8 cellular contexts compared by ENCODE assay signal in the genomic region with DNA sequence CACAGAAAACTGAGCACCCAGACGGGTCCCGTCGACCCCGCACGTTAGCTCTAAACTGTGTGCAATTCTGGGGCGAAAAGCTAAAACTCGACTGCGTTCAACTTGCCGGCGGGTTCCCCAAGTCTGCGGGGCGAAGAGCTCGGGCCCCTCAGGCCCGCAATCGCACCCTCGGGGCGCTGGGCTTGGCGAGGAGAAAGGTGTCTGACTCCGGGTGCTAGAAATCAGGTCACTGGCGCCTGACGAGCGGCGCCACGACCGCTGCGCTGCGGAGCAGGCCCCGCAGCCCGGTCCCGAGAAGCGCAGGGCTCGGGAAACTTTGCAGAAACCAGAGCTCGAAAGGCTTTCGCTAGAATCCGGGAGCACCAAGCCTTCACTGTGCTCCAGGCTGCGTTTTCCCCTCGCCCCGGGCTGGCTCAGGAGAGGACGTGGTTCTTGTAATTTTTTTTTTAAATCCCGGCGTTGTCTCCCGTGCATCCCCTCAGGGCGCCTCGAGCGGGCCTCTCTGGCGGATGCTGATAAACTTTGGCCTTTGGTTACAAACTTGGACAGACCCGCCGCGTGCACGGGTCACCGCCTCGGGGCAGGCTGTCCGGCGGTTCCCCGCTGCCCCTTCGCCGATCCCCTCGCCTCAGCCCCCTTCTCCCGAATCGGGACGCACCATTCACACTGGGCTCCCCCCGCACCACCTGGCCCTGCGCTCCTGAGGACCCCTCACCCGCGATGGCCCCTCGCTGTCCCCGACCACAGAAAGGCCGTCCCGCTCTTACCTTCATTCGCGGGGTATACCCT. TPM values are rescaled to one million over a fixed set of nuclear protein-coding genes. Genes with fewer than 3 reads are reported as not detected.
DNase-seq lines count a peak whose midpoint lies in the region; ATAC-seq and TF ChIP-seq lines count a peak whose summit lies in the region.

No MANE protein-coding gene starts in this region.

- H3K27ac Mint-ChIP-seq in CD8-positive, alpha-beta T cell, result peak overlapping the region; percentile 85
- H3K27ac Mint-ChIP-seq in endodermal cell, result peak overlapping the region; percentile 94

- peaks cover 33% of the 10 kb centered on the region for H3K4me1 ChIP-seq in CD8-positive, alpha-beta T cell (ENCODE audit: insufficient read depth, low read length)
- H3K4me1 ChIP-seq in endodermal cell (ENCODE audit: control insufficient read depth, insufficient read depth, low read length) (peaks cover 6% of the 10 kb centered on the region), mesodermal cell (ENCODE audit: control insufficient read depth, insufficient read depth, low read length, poor library complexity, severe bottlenecking) (no peaks in the 10 kb centered on the region)

- H3K4me3 ChIP-seq in CD8-positive, alpha-beta T cell (ENCODE audit: low read depth, low read length), result peak overlapping the region; percentile 92
- peak overlapping the region; percentile 97 for H3K4me3 ChIP-seq in endodermal cell (ENCODE audit: low read length)
- peak overlapping the region; percentile 60 for H3K4me3 ChIP-seq in mesodermal cell (ENCODE audit: extremely low read depth, insufficient read depth, low read length, poor library complexity, severe bottlenecking)

- TF ChIP-seq CTCF in CD8-positive, alpha-beta T cell (IDR thresholded peaks at IDR 0.05), result no peak
- TF ChIP-seq CTCF in GM20000 (IDR thresholded peaks at IDR 0.05; ENCODE audit: extremely low read depth, missing control alignments) (no peak), endodermal cell (conservative IDR thresholded peaks at IDR 0.05) (no peak)

- no peaks in the 10 kb centered on the region for H3K9me3 ChIP-seq in CD8-positive, alpha-beta T cell (ENCODE audit: low read length)
- no peaks in the 10 kb centered on the region for H3K9me3 ChIP-seq in endodermal cell (ENCODE audit: control insufficient read depth, low read length)
- H3K9me3 ChIP-seq in mesodermal cell (ENCODE audit: control insufficient read depth, low read length), result no peaks in the 10 kb centered on the region

- peaks cover 9% of the 10 kb centered on the region for H3K36me3 Mint-ChIP-seq in CD8-positive, alpha-beta T cell
- peaks cover 7% of the 10 kb centered on the region for H3K36me3 Mint-ChIP-seq in endodermal cell (ENCODE audit: low read depth)

- intact Hi-C loops in CD8-positive, alpha-beta T cell (cut with DNase I, micrococcal nuclease), result loop anchor here (1.0 to 5.0 kb wide), 5 partner anchors 53 to 1929 kb away; no protein-coding TSS in a partner anchor

- peaks cover 21% of the 10 kb centered on the region for H3K27me3 ChIP-seq in CD8-positive, alpha-beta T cell (ENCODE audit: insufficient read depth, low read length)
- no peaks in the 10 kb centered on the region for H3K27me3 ChIP-seq in endodermal cell (ENCODE audit: control insufficient read depth, insufficient read depth, low read length, poor library complexity, severe bottlenecking)

- no peaks in the 10 kb centered on the region for H3K9me3 Mint-ChIP-seq in CD8-positive, alpha-beta T cell
- no peaks in the 10 kb centered on the region for H3K9me3 Mint-ChIP-seq in endodermal cell

- no peaks in the 10 kb centered on the region for H3K36me3 ChIP-seq in CD8-positive, alpha-beta T cell (ENCODE audit: insufficient read depth, low read length)
- H3K36me3 ChIP-seq in endodermal cell (ENCODE audit: control insufficient read depth, insufficient read depth, low read length), result peaks cover 10% of the 10 kb centered on the region
- no peaks in the 10 kb centered on the region for H3K36me3 ChIP-seq in mesodermal cell (ENCODE audit: control insufficient read depth, insufficient read depth, low read length)

- H3K4me3 Mint-ChIP-seq in CD8-positive, alpha-beta T cell, result peak overlapping the region; percentile 81
- peak overlapping the region; percentile 79 for H3K4me3 Mint-ChIP-seq in endodermal cell

- WGBS in endodermal cell (ENCODE audit: insufficient coverage in 1 of 2, insufficient read length in 1 of 2), 2 experiments, result 0% methylated on average over 66 to 71 of the region's 71 CpGs
- 0% methylated on average over 61 to 64 of the region's 71 CpGs for WGBS in mesodermal cell (ENCODE audit: insufficient coverage in 2 of 2), 2 experiments

- ATAC-seq in CD8-positive, alpha-beta T cell, result peak; percentile 4

- H3K27me3 Mint-ChIP-seq in CD8-positive, alpha-beta T cell (ENCODE audit: low read depth), result peaks cover 52% of the 10 kb centered on the region
- H3K27me3 Mint-ChIP-seq in endodermal cell (ENCODE audit: insufficient read depth), result peaks cover 35% of the 10 kb centered on the region

- POLR2A ChIA-PET in CD8-positive, alpha-beta T cell (lab: Charles Lee), result interaction anchor here (2.9 kb wide), 1 partner anchor 53 kb away, joined by 21 read pairs; no protein-coding TSS in a partner anchor

- H3K27ac ChIP-seq in CD8-positive, alpha-beta T cell (ENCODE audit: low read depth, low read length), result peak overlapping the region; percentile 43
- H3K27ac ChIP-seq in endodermal cell (ENCODE audit: low read depth, low read length), result peak overlapping the region; percentile 62
- peak overlapping the region; percentile 60 for H3K27ac ChIP-seq in mesodermal cell (ENCODE audit: low read depth, low read length, severe bottlenecking)
- H3K27ac ChIP-seq in substantia nigra (ENCODE audit: low read depth, low read length, poor library complexity, severe bottlenecking), result peak overlapping the region; percentile 35

- H3K4me1 Mint-ChIP-seq in CD8-positive, alpha-beta T cell (ENCODE audit: low read depth), result peaks cover 44% of the 10 kb centered on the region
- peaks cover 52% of the 10 kb centered on the region for H3K4me1 Mint-ChIP-seq in endodermal cell

- H3K9ac ChIP-seq in endodermal cell (ENCODE audit: extremely low read depth, low read length, poor library complexity, severe bottlenecking), result peak overlapping the region; percentile 62

- CTCF ChIA-PET in CD8-positive, alpha-beta T cell (lab: Charles Lee), result interaction anchor here (0.6 to 3.5 kb wide), 5 partner anchors 53 to 883 kb away, joined by 3 to 20 read pairs (median 4); no protein-coding TSS in a partner anchor

- DNase-seq in CD8-positive, alpha-beta T cell, result peak in 6 of 7 experiments; percentile 5 to 70 (median 24)
- DNase-seq in GM20000 (ENCODE audit: low spot score), result peak; percentile 33
- DNase-seq in HS-5 (ENCODE audit: low read depth), result peak; percentile 15
- peak; percentile 33 to 34 for DNase-seq in activated CD4-positive, alpha-beta T cell treated with anti-CD3 and anti-CD28 coated beads, Interleukin-2, amount 50 U/mL, for 48 hours
- DNase-seq in endodermal cell, result peak; percentile 81
- DNase-seq in substantia nigra (lab: John Stamatoyannopoulos, UW), result peak in 9 of 49 donors; percentile 3 to 79 (median 33)
- DNase-seq in effector CD8-positive, alpha-beta T cell (lab: John Stamatoyannopoulos, UW), result no peak

RNA-seq across cellular contexts. Expression of gene EPHA4, which starts 0.5 kb away (rescaled TPM):
- total RNA-seq in CD8-positive, alpha-beta T cell, result 10 to 100 TPM; 65.5 to 68.6 TPM
- total RNA-seq in endodermal cell, result 10 to 100 TPM; 74.1 to 87.3 TPM
- polyA plus RNA-seq in endodermal cell (2013, experiment 1 of 2), result 83.9 TPM
- 76.5 TPM for polyA plus RNA-seq in endodermal cell (2013, experiment 2 of 2)
- 9.2 TPM for polyA plus RNA-seq in mesodermal cell (2013, experiment 1 of 2)
- 12.6 TPM for polyA plus RNA-seq in mesodermal cell (2013, experiment 2 of 2)
